Comparison of ENCODE assay signal across 27 cellular contexts in genomic region chr4:168800926-168801325, GRCh38.
"Had no signal": no experiment of that assay in that cellular context is flagged by ENCODE, and none has a peak within 500 bp of the region (broad histone marks: within the 10 kb centered on the region; RNA-seq: fewer than 3 reads in every experiment).

No MANE protein-coding gene starts in this region.

- H3K27me3 ChIP-seq: esophagus squamous epithelium, pancreas, right atrium auricular region, stomach, thyroid gland had no signal

- DNase-seq: dermis blood vessel endothelial cell; effector memory CD8-positive, alpha-beta T cell; erythroblast; esophagus squamous epithelium; foreskin melanocyte; hypothalamus; immature natural killer cell; islet precursor cell; mesenchymal stem cell; midbrain; naive thymus-derived CD4-positive, alpha-beta T cell; occipital lobe; pancreas; stimulated activated CD4-positive, alpha-beta T cell treated with anti-CD3 and anti-CD28 coated beads, Interleukin-2, amount 100 ng/mL, for 24 hours; stimulated activated CD4-positive, alpha-beta T cell treated with anti-CD3 and anti-CD28 coated beads, Interleukin-4, amount 100 ng/mL, for 24 hours; stimulated activated naive CD4-positive, alpha-beta T cell treated with Interleukin-2 at 50 U/mL for 16 hours; stomach; thyroid gland had no signal

- H3K27me3 Mint-ChIP-seq: type B pancreatic cell had no signal

- FAIRE-seq: endometrium, pancreas had no signal

- H3K4me3 ChIP-seq: coronary artery, esophagus squamous epithelium, lung, pancreas, right atrium auricular region, stomach, thyroid gland had no signal

- H3K9me3 ChIP-seq: esophagus squamous epithelium, pancreas, right atrium auricular region, stomach, thyroid gland had no signal

- H3K4me1 Mint-ChIP-seq: central memory CD8-positive, alpha-beta T cell; immature natural killer cell; stimulated activated effector memory CD8-positive, alpha-beta T cell treated with anti-CD3 and anti-CD28 coated beads, Interleukin-12 subunit alpha, Interleukin-12 subunit beta, amount 100 ng/mL, for 72 hours had no signal

- H3K4me3 Mint-ChIP-seq: central memory CD8-positive, alpha-beta T cell; effector memory CD8-positive, alpha-beta T cell; immature natural killer cell; naive thymus-derived CD4-positive, alpha-beta T cell; stimulated activated effector memory CD8-positive, alpha-beta T cell treated with anti-CD3 and anti-CD28 coated beads, Interleukin-12 subunit alpha, Interleukin-12 subunit beta, amount 100 ng/mL, for 72 hours; type B pancreatic cell had no signal

- H3K36me3 Mint-ChIP-seq: naive thymus-derived CD4-positive, alpha-beta T cell; stimulated activated effector memory CD8-positive, alpha-beta T cell treated with anti-CD3 and anti-CD28 coated beads, Interleukin-12 subunit alpha, Interleukin-12 subunit beta, amount 100 ng/mL, for 72 hours had no signal

- H3K27ac Mint-ChIP-seq: effector memory CD8-positive, alpha-beta T cell; immature natural killer cell; naive thymus-derived CD4-positive, alpha-beta T cell; stimulated activated effector memory CD8-positive, alpha-beta T cell treated with anti-CD3 and anti-CD28 coated beads, Interleukin-12 subunit alpha, Interleukin-12 subunit beta, amount 100 ng/mL, for 72 hours; type B pancreatic cell had no signal

- ATAC-seq: effector memory CD8-positive, alpha-beta T cell; left lobe of liver; naive thymus-derived CD4-positive, alpha-beta T cell; pancreas; sciatic nerve; stimulated activated effector memory CD8-positive, alpha-beta T cell treated with anti-CD3 and anti-CD28 coated beads, Interleukin-12 subunit alpha, Interleukin-12 subunit beta, amount 100 ng/mL, for 72 hours had no signal

- H3K4me1 ChIP-seq: pancreas had no signal

- H3K9me3 Mint-ChIP-seq: effector memory CD8-positive, alpha-beta T cell; immature natural killer cell; stimulated activated effector memory CD8-positive, alpha-beta T cell treated with anti-CD3 and anti-CD28 coated beads, Interleukin-12 subunit alpha, Interleukin-12 subunit beta, amount 100 ng/mL, for 72 hours had no signal

- H3K27ac ChIP-seq: coronary artery, esophagus squamous epithelium, pancreas, right atrium auricular region, stomach, thyroid gland had no signal

- H3K36me3 ChIP-seq: esophagus squamous epithelium, pancreas, right atrium auricular region, stomach, thyroid gland had no signal
